In the genomic region with DNA sequence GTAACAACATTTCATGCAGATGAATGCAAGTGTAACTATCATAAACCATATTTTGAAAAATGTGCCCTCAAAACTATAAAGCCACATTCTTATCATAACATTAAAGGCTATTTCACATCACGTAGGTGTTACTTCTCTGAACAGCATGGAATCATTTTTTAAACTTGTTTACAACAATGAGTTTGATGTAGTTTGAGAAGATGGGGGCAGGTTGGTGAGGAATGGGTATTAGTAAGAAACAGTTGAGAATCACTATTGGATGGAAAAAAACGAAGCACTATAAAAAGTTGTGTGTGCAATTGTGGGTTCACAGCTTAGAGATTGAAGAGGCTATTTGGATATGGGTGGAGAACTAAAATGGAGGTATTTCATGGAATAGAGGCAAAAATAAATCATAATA, we compare ENCODE assay signal across 7 cellular contexts.
"Had no signal": no experiment of that assay in that cellular context is flagged by ENCODE, and none has a peak within 500 bp of the region (broad histone marks: within the 10 kb centered on the region; RNA-seq: fewer than 3 reads in every experiment).

No MANE protein-coding gene starts in this region.

- H3K27me3 ChIP-seq: cardiac muscle cell, esophagus muscularis mucosa, neural progenitor cell, pancreas, upper lobe of left lung had no signal

- H3K27ac Mint-ChIP-seq: neural progenitor cell had no signal

- DNase-seq: activated effector memory CD4-positive, alpha-beta T cell treated with Interleukin-2 at 50 U/mL for 16 hours; pancreas; T-helper 9 cell; upper lobe of left lung had no signal

- H3K27ac ChIP-seq: cardiac muscle cell, esophagus muscularis mucosa, neural progenitor cell, pancreas, upper lobe of left lung had no signal

- H3K4me2 ChIP-seq: neural progenitor cell had no signal

- H3K4me3 ChIP-seq: cardiac muscle cell, esophagus muscularis mucosa, neural progenitor cell, pancreas, upper lobe of left lung had no signal

- H2AFZ ChIP-seq: neural progenitor cell had no signal

- H3K4me3 Mint-ChIP-seq: neural progenitor cell had no signal

- H3K9me3 ChIP-seq: esophagus muscularis mucosa, pancreas, upper lobe of left lung had no signal

- H3K9me3 Mint-ChIP-seq: neural progenitor cell had no signal

- H3K36me3 Mint-ChIP-seq: neural progenitor cell had no signal

- ATAC-seq: pancreas had no signal

- H3K4me1 ChIP-seq: esophagus muscularis mucosa, pancreas, upper lobe of left lung had no signal

- H3K9ac ChIP-seq: neural progenitor cell had no signal

- H3K36me3 ChIP-seq: cardiac muscle cell, esophagus muscularis mucosa, neural progenitor cell, pancreas, upper lobe of left lung had no signal
